19 cellular contexts compared by ENCODE assay signal in genomic region chr5:73183000-73183399, GRCh38. TPM values are rescaled to one million over a fixed set of nuclear protein-coding genes. Genes with fewer than 3 reads are reported as not detected.
DNase-seq lines count a peak whose midpoint lies in the region; ATAC-seq and TF ChIP-seq lines count a peak whose summit lies in the region.
"Had no signal": no experiment of that assay in that cellular context is flagged by ENCODE, and none has a peak within 500 bp of the region (broad histone marks: within the 10 kb centered on the region; RNA-seq: fewer than 3 reads in every experiment).

No MANE protein-coding gene starts in this region.

- H3K4me1 ChIP-seq in Caco-2 (peaks cover 15% of the 10 kb centered on the region; the same call in 1 of the 2 replicates), IMR-90 (ENCODE audit: control insufficient read depth, insufficient read depth, low read length) (no peaks in the 10 kb centered on the region; the same call in 1 of the 2 replicates), colonic mucosa (no peaks in the 10 kb centered on the region), neural progenitor cell (no peaks in the 10 kb centered on the region), SK-N-SH (ENCODE audit: control insufficient read depth in 1 of 2, insufficient read depth in 2 of 2, low read depth in 1 of 2, low read length in 1 of 2) (no peaks in the 10 kb centered on the region; a peak in 1 of 4 replicates)
- H3K4me1 ChIP-seq: BE2C, SJCRH30 had no signal

- CTCF ChIA-PET in Caco-2 (lab: Charles Lee) (no interaction called here), IMR-90 (lab: Yijun Ruan, JAX) (no interaction called here), SK-N-SH (lab: Yijun Ruan, JAX) (interaction anchor here (1.5 kb wide), 1 partner anchor 13 kb away, joined by 7 read pairs; no protein-coding TSS in a partner anchor)

- DNase-seq in Caco-2 (no peak), IMR-90 (no peak), colonic mucosa (no peak), neural progenitor cell (ENCODE audit: low spot score) (no peak), SK-N-SH (no peak), superior temporal gyrus (ENCODE audit: extremely low spot score) (no peak), GM10266 (ENCODE audit: extremely low spot score) (no peak)
- DNase-seq: BE2C, DMS 273 treated with DMSO at 0.1 percent for 48 hours, DND-41, H7, KBM-7, NCI-H1092 treated with DMSO at 0.1 percent for 48 hours, NCI-H2029 treated with DMSO at 0.1 percent for 48 hours, NCI-H748 treated with DMSO at 0.1 percent for 48 hours, SJCRH30, T-helper 1 cell had no signal

- H4K5ac ChIP-seq in IMR-90 (ENCODE audit: low read depth, low read length), result no peak overlapping the region

- no peak overlapping the region for H4K91ac ChIP-seq in IMR-90 (ENCODE audit: insufficient read depth, low read depth, low read length)

- H3K36me3 Mint-ChIP-seq in Caco-2 (ENCODE audit: insufficient read depth, unreplicated experiment) (peaks cover 4% of the 10 kb centered on the region), neural progenitor cell (no peaks in the 10 kb centered on the region)

- no peak overlapping the region for H2BK20ac ChIP-seq in IMR-90 (ENCODE audit: low read depth, low read length)

- H3K56ac ChIP-seq in IMR-90 (ENCODE audit: extremely low read depth, insufficient read depth, low read length), result no peak overlapping the region

- ATAC-seq in IMR-90 (ENCODE audit: low read depth), result no peak

- dilution Hi-C loops in IMR-90 (cut with HindIII; ENCODE audit: low sequenced_read_pairs, unreplicated experiment), result no loop called here

- H2BK120ac ChIP-seq in IMR-90 (ENCODE audit: low read depth, low read length), result no peak overlapping the region

- H2AFZ ChIP-seq in IMR-90 (replicated peaks; ENCODE audit: low read length, poor library complexity) (no peak overlapping the region), neural progenitor cell (replicated peaks) (peak overlapping the region; percentile 50), SK-N-SH (ENCODE audit: low read depth) (no peak overlapping the region)

- H3K9me3 ChIP-seq in Caco-2 (no peaks in the 10 kb centered on the region), IMR-90 (ENCODE audit: control insufficient read depth, insufficient read depth, low read length) (peaks cover 3% of the 10 kb centered on the region), colonic mucosa (no peaks in the 10 kb centered on the region), neural progenitor cell (ENCODE audit: low read depth) (peaks cover 6% of the 10 kb centered on the region), SK-N-SH (peaks cover 5% of the 10 kb centered on the region; the same call in 1 of the 2 replicates)
- H3K9me3 ChIP-seq: SJCRH30 had no signal

- H3K9me3 Mint-ChIP-seq in Caco-2 (ENCODE audit: unreplicated experiment), result peaks cover 9% of the 10 kb centered on the region
- peaks cover 8% of the 10 kb centered on the region for H3K9me3 Mint-ChIP-seq in neural progenitor cell

- H3K23ac ChIP-seq in IMR-90 (ENCODE audit: low read depth, low read length), result no peak overlapping the region

- H3K14ac ChIP-seq in IMR-90 (replicated peaks; ENCODE audit: low read depth, low read length), result no peak overlapping the region

- no peak overlapping the region for H3K18ac ChIP-seq in IMR-90 (ENCODE audit: low read depth, low read length)

- H3K27ac Mint-ChIP-seq in Caco-2 (ENCODE audit: unreplicated experiment) (no peak overlapping the region), neural progenitor cell (no peak overlapping the region)

- no peak overlapping the region for H3K27ac ChIP-seq in IMR-90 (ENCODE audit: insufficient read depth, low read length)
- peak overlapping the region; percentile 80 for H3K27ac ChIP-seq in colonic mucosa
- H3K27ac ChIP-seq in neural progenitor cell, result no peak overlapping the region
- no peak overlapping the region for H3K27ac ChIP-seq in SK-N-SH (ENCODE audit: low read depth in 2 of 2, low read length in 1 of 2)
- H3K27ac ChIP-seq: SJCRH30 had no signal

- no peak for TF ChIP-seq POLR2A in IMR-90 (IDR thresholded peaks at IDR 0.05; ENCODE audit: low read depth, low read length)

- H2AK5ac ChIP-seq in IMR-90 (ENCODE audit: low read depth, low read length), result no peak overlapping the region

- H3F3A ChIP-seq in neural progenitor cell (ENCODE audit: low read depth), result no peaks in the 10 kb centered on the region
- H3F3A ChIP-seq in SK-N-SH (replicated peaks; ENCODE audit: insufficient read depth), result no peaks in the 10 kb centered on the region

- H3K4me1 Mint-ChIP-seq in Caco-2 (ENCODE audit: low read depth, unreplicated experiment) (no peaks in the 10 kb centered on the region), neural progenitor cell (no peaks in the 10 kb centered on the region)

- POLR2A ChIA-PET in Caco-2 (lab: Charles Lee) (no interaction called here), IMR-90 (lab: Charles Lee; ENCODE audit: unreplicated experiment) (no interaction called here), SK-N-SH (lab: Yijun Ruan, JAX) (no interaction called here)

- no peaks in the 10 kb centered on the region for H3K9me2 ChIP-seq in SK-N-SH

- BruUV-seq in Caco-2 (replicated peaks; lab: Mats Ljungman, UMichigan) (no TSS peak), IMR-90 (replicated peaks; lab: Mats Ljungman, UMichigan) (no TSS peak)

- H3K4me2 ChIP-seq in IMR-90 (ENCODE audit: low read depth, low read length), result no peak overlapping the region
- no peak overlapping the region for H3K4me2 ChIP-seq in neural progenitor cell
- no peak overlapping the region for H3K4me2 ChIP-seq in SK-N-SH

- H3K4me3 ChIP-seq in Caco-2 (ENCODE audit: low read depth, low read length) (no peak overlapping the region; the same call in 1 of the 2 replicates), IMR-90 (ENCODE audit: insufficient read depth, low read depth, low read length) (no peak overlapping the region), colonic mucosa (no peak overlapping the region), neural progenitor cell (no peak overlapping the region), SK-N-SH (ENCODE audit: low read depth in 2 of 2, low read length in 1 of 2) (no peak overlapping the region)
- H3K4me3 ChIP-seq: SJCRH30 had no signal

- H3K79me2 ChIP-seq in neural progenitor cell (ENCODE audit: low read depth), result no peaks in the 10 kb centered on the region
- H3K79me2 ChIP-seq in SK-N-SH (ENCODE audit: insufficient read depth), result no peaks in the 10 kb centered on the region

- no peaks in the 10 kb centered on the region for H3K27me3 ChIP-seq in Caco-2 (replicated peaks; ENCODE audit: control insufficient read depth, insufficient read depth, low read length)
- H3K27me3 ChIP-seq in IMR-90 (ENCODE audit: control insufficient read depth, insufficient read depth, low read length), result peaks cover 8% of the 10 kb centered on the region; the same call in 1 of the 2 replicates
- no peaks in the 10 kb centered on the region for H3K27me3 ChIP-seq in colonic mucosa
- H3K27me3 ChIP-seq in neural progenitor cell, result no peaks in the 10 kb centered on the region
- no peaks in the 10 kb centered on the region for H3K27me3 ChIP-seq in SK-N-SH (ENCODE audit: insufficient read depth)
- H3K27me3 ChIP-seq: SJCRH30 had no signal

- no peaks in the 10 kb centered on the region for H3K9me1 ChIP-seq in IMR-90 (ENCODE audit: insufficient read depth, low read length)

- H3K9ac ChIP-seq in IMR-90 (ENCODE audit: low read depth, low read length) (no peak overlapping the region), colonic mucosa (ENCODE audit: low read depth in 2 of 2, low read length in 2 of 2) (peak overlapping the region in 1 of 2 donors; percentile 85), neural progenitor cell (no peak overlapping the region), SK-N-SH (no peak overlapping the region)

- H4K20me1 ChIP-seq in IMR-90 (ENCODE audit: insufficient read depth, low read length) (no peaks in the 10 kb centered on the region), neural progenitor cell (ENCODE audit: low read depth) (no peaks in the 10 kb centered on the region), SK-N-SH (ENCODE audit: insufficient read depth) (no peaks in the 10 kb centered on the region)

- H3K27me3 Mint-ChIP-seq in Caco-2 (ENCODE audit: insufficient read depth, unreplicated experiment) (no peaks in the 10 kb centered on the region), neural progenitor cell (ENCODE audit: insufficient read depth, low read depth) (no peaks in the 10 kb centered on the region)

- TF ChIP-seq EP300 in SK-N-SH (IDR thresholded peaks at IDR 0.05; ENCODE audit: borderline replicate concordance in 1 of 2, low read depth in 1 of 2, low read length in 1 of 2), result no peak

- intact Hi-C loops in Caco-2 (cut with micrococcal nuclease; ENCODE audit: unreplicated experiment) (no loop called here), IMR-90 (cut with micrococcal nuclease) (no loop called here), colonic mucosa (cut with DNase I) (no loop called here)

- H2BK15ac ChIP-seq in IMR-90 (ENCODE audit: low read depth, low read length), result no peak overlapping the region

- TF ChIP-seq RAD21 in IMR-90 (IDR thresholded peaks at IDR 0.05; ENCODE audit: low read length), result no peak
- TF ChIP-seq RAD21 in SK-N-SH (IDR thresholded peaks at IDR 0.05; ENCODE audit: low read length), result no peak

- 43% methylated on average over 2 of the region's 6 CpGs; no CpG with 5 or more reads in 1 of the 2 experiments for WGBS in IMR-90 (ENCODE audit: extremely low coverage in 2 of 2, insufficient read length in 1 of 2), 2 experiments
- 28% methylated on average over 6 of the region's 6 CpGs for WGBS in SK-N-SH (ENCODE audit: low lambda C conversion rate)

- no peak overlapping the region for H4K8ac ChIP-seq in IMR-90 (ENCODE audit: low read depth in 2 of 2, low read length in 2 of 2)

- H3K79me1 ChIP-seq in IMR-90 (ENCODE audit: low read depth in 1 of 2, low read length in 2 of 2), result no peaks in the 10 kb centered on the region

- TF ChIP-seq CTCF in Caco-2 (IDR thresholded peaks at IDR 0.05; ENCODE audit: insufficient read depth in 1 of 2, low read depth in 1 of 2, low read length in 1 of 2, severe bottlenecking in 1 of 2, unreplicated experiment in 1 of 2), result no peak
- no peak for TF ChIP-seq CTCF in IMR-90 (conservative IDR thresholded peaks at IDR 0.05; ENCODE audit: low read depth, low read length)
- TF ChIP-seq CTCF in colonic mucosa (IDR thresholded peaks at IDR 0.05), result no peak
- TF ChIP-seq CTCF in neural progenitor cell (IDR thresholded peaks at IDR 0.05), result no peak
- no peak for TF ChIP-seq CTCF in SK-N-SH (IDR thresholded peaks at IDR 0.05)
- TF ChIP-seq CTCF in GM10266 (IDR thresholded peaks at IDR 0.05; ENCODE audit: control insufficient read depth, insufficient read depth, low read depth, missing control alignments), result no peak

- no peak overlapping the region for H2AK9ac ChIP-seq in IMR-90 (replicated peaks; ENCODE audit: low read depth, low read length, poor library complexity)

- in situ Hi-C loops in IMR-90 (cut with MboI; ENCODE audit: low sequenced_read_pairs), result no loop called here

- H3K36me3 ChIP-seq in Caco-2 (ENCODE audit: control insufficient read depth, insufficient read depth, low read length) (no peaks in the 10 kb centered on the region), IMR-90 (ENCODE audit: control insufficient read depth, insufficient read depth, low read length) (no peaks in the 10 kb centered on the region), colonic mucosa (no peaks in the 10 kb centered on the region), neural progenitor cell (no peaks in the 10 kb centered on the region), SK-N-SH (replicated peaks in 1 of 2; ENCODE audit: control insufficient read depth in 1 of 2, insufficient read depth in 2 of 2, low read length in 1 of 2) (no peaks in the 10 kb centered on the region)
- H3K36me3 ChIP-seq: BE2C, SJCRH30 had no signal

- H3K4ac ChIP-seq in IMR-90 (ENCODE audit: low read depth, low read length), result no peak overlapping the region

- H2BK5ac ChIP-seq in IMR-90 (ENCODE audit: low read depth, low read length, poor library complexity, severe bottlenecking), result no peak overlapping the region

- H3K4me3 Mint-ChIP-seq in Caco-2 (ENCODE audit: unreplicated experiment), result peak overlapping the region; percentile 49
- H3K4me3 Mint-ChIP-seq in neural progenitor cell, result no peak overlapping the region

RNA-seq across cellular contexts. Expression of gene TMEM174, which starts 10.0 kb away (rescaled TPM):
- not detected in 2 replicates for total RNA-seq in Caco-2 (2022)
- not detected in 2 replicates for total RNA-seq in IMR-90 (2012; rRNA removed)
- polyA plus RNA-seq in IMR-90 (2012; rRNA removed), result not detected in 2 replicates
- not detected in 2 replicates for polyA plus RNA-seq in IMR-90 (2012; cell fraction: cytosol; rRNA removed)
- polyA plus RNA-seq in IMR-90 (2012; cell fraction: nucleus; rRNA removed; ENCODE audit: low replicate concordance), result not detected in 2 replicates
- total RNA-seq in colonic mucosa, result not detected
- not detected in 2 replicates for total RNA-seq in neural progenitor cell (ENCODE audit: low replicate concordance)
- not detected in 2 replicates for polyA plus RNA-seq in SK-N-SH (2012; rRNA removed)
- not detected in 2 replicates for polyA plus RNA-seq in SK-N-SH (2012; cell fraction: cytosol; rRNA removed)
- not detected in 2 replicates for polyA plus RNA-seq in SK-N-SH (2012; cell fraction: nucleus; rRNA removed)
- total RNA-seq: A673, H7, NCI-H460, SJCRH30 had no signal
